Comparison of ENCODE assay signal across 8 cellular contexts in the genomic region with DNA sequence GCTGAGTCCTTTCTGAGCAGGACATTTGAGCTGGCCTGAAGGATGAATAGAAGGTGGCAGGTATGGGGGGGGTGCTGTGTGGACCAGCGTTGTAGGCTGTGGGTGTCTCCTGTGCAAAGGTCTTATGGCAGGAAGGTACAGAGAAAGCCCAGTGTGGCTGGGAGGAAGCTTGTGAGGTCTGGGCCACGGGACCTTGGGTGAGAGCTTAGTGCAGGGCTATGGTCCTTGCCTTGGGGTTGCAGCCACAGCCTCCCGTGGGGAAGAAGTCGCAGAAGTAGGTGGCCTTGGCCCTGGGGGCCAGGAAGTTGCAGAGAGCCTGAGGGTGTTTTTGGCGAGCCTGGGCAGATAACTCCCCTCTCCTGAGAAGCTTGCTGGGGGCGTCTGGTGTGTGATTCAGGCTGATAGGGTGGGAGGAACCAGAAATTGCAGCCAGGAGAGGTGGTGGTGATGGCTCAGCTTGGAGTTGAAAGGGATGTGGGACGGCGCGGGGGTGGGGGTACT. TPM values are rescaled to one million over a fixed set of nuclear protein-coding genes. Genes with fewer than 3 reads are reported as not detected.
DNase-seq lines count a peak whose midpoint lies in the region; ATAC-seq and TF ChIP-seq lines count a peak whose summit lies in the region.

No MANE protein-coding gene starts in this region.

- TF ChIP-seq CTCF in breast epithelium (IDR thresholded peaks at IDR 0.05), result no peak
- TF ChIP-seq CTCF in lower lobe of right lung (IDR thresholded peaks at IDR 0.05), result no peak
- TF ChIP-seq CTCF in upper lobe of right lung (IDR thresholded peaks at IDR 0.05), result no peak

- H3K4me3 ChIP-seq in breast epithelium (peak overlapping the region; percentile 61 to 85 (median 61)), lower lobe of right lung (peak overlapping the region; percentile 66), upper lobe of right lung (peak overlapping the region; percentile 60)

- H3K27ac ChIP-seq in breast epithelium (peak overlapping the region; percentile 67 to 84), lower lobe of right lung (peak overlapping the region; percentile 68), upper lobe of right lung (peak overlapping the region; percentile 60)

- ATAC-seq in lower lobe of right lung (no peak), upper lobe of right lung (no peak)

- CTCF ChIA-PET in HEK293T (lab: Yijun Ruan, JAX), result interaction anchor here (0.5 to 1.0 kb wide), 3 partner anchors 34 to 186 kb away, joined by 3 to 4 read pairs (median 3); partner anchors contain the start of gene RNF216

- H3K27me3 ChIP-seq in breast epithelium (peaks cover 0 to 16% of the 10 kb centered on the region in 2 donors), lower lobe of right lung (ENCODE audit: low read depth) (peaks cover 31% of the 10 kb centered on the region), upper lobe of right lung (peaks cover 20% of the 10 kb centered on the region)

- DNase-seq in EH (ENCODE audit: low read depth) (peak; percentile 82), NCI-H2227 (lab: John Stamatoyannopoulos, UW; ENCODE audit: unreplicated experiment) (peak; percentile 56), breast epithelium (ENCODE audit: low spot score in 2 of 2) (no peak), lower lobe of right lung (no peak), upper lobe of right lung (no peak), NCI-H187 treated with DMSO at 0.1 percent for 48 hours (lab: John Stamatoyannopoulos, UW) (no peak), dermis blood vessel endothelial cell (no peak), HEK293T (ENCODE audit: extremely low spot score) (no peak)

- POLR2A ChIA-PET in HEK293T (lab: Yijun Ruan, JAX), result no interaction called here

- no peaks in the 10 kb centered on the region for H3K9me3 ChIP-seq in breast epithelium
- no peaks in the 10 kb centered on the region for H3K9me3 ChIP-seq in lower lobe of right lung
- H3K9me3 ChIP-seq in upper lobe of right lung, result no peaks in the 10 kb centered on the region

- H3K36me3 ChIP-seq in breast epithelium, result no peaks in the 10 kb centered on the region
- no peaks in the 10 kb centered on the region for H3K36me3 ChIP-seq in lower lobe of right lung
- no peaks in the 10 kb centered on the region for H3K36me3 ChIP-seq in upper lobe of right lung

- H3K4me1 ChIP-seq in breast epithelium (peaks cover 7 to 14% of the 10 kb centered on the region in 2 donors), lower lobe of right lung (peaks cover 75% of the 10 kb centered on the region), upper lobe of right lung (peaks cover 39% of the 10 kb centered on the region)

- intact Hi-C loops in breast epithelium (cut with DNase I; ENCODE audit: low total_unique reads) (no loop called here), lower lobe of right lung (cut with DNase I) (no loop called here), upper lobe of right lung (cut with DNase I) (no loop called here)

- no peak for TF ChIP-seq POLR2A in breast epithelium (IDR thresholded peaks at IDR 0.05)

TF ChIP-seq in HEK293T, 16 proteins besides CTCF, POLR2A, EP300 and RAD21:
- TF ChIP-seq LEF1 (IDR thresholded peaks at IDR 0.05; ENCODE audit: borderline replicate concordance), result no peak
- TF ChIP-seq ZNF384 (IDR thresholded peaks at IDR 0.05), result no peak
- no peak for TF ChIP-seq SUZ12 (IDR thresholded peaks at IDR 0.05)
- TF ChIP-seq HDGF (IDR thresholded peaks at IDR 0.05; ENCODE audit: borderline replicate concordance), result no peak
- no peak for TF ChIP-seq L3MBTL2 (conservative IDR thresholded peaks at IDR 0.05)
- no peak for TF ChIP-seq SP1 (IDR thresholded peaks at IDR 0.05)

RNA-seq across cellular contexts. Expression of gene FSCN1, which starts 3.0 kb away (rescaled TPM):
- total RNA-seq in breast epithelium, result 10 to 100 TPM; 17.9 to 24.9 (median 22.9) TPM
- total RNA-seq in lower lobe of right lung, result 43.8 TPM
- total RNA-seq in upper lobe of right lung, result 52.5 TPM
- 426 and 735 TPM in 2 replicates for total RNA-seq in dermis blood vessel endothelial cell

Comparison
In these comparisons a context has a peak if more than half of its experiments do, and no peak if none do; other contexts are left out.
1. DNase-seq: peak in EH (single experiment) and NCI-H2227 (single experiment); none in breast epithelium (0 of 2), lower lobe of right lung (single experiment), upper lobe of right lung (single experiment), NCI-H187 treated with DMSO at 0.1 percent for 48 hours (single experiment), dermis blood vessel endothelial cell (single experiment) and HEK293T (single experiment).
2. Peak in every context shown above with its lines, with median percentiles within 50 percentile points of each other: H3K27ac ChIP-seq and H3K4me3 ChIP-seq.